15 cellular contexts compared by ENCODE assay signal in the genomic region with DNA sequence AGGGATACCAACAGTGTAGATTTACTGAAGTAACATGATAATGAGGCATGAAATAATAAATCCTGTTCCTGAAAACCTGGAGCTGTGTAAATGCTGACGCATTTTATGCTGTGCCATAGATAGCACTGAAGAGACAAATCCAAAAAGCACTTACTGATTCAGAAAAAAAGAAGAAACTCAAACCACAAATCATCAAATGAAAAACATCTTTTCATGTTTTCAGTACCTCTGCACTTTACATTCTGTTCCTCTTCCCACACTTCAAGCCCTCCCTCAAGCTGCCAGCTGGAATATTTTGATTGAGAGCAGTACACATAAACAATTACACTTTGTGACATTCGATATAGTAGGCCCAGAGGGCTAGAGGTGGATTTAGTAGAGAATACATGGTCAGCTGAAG.
DNase-seq lines count a peak whose midpoint lies in the region; ATAC-seq lines count a peak whose summit lies in the region.
"Had no signal": no experiment of that assay in that cellular context is flagged by ENCODE, and none has a peak within 500 bp of the region (broad histone marks: within the 10 kb centered on the region; RNA-seq: fewer than 3 reads in every experiment).

No MANE protein-coding gene starts in this region.

- no peak overlapping the region for H3K9ac ChIP-seq in GM23248

- peaks cover 41% of the 10 kb centered on the region for H3K36me3 ChIP-seq in GM23248 (ENCODE audit: low read depth)

- ATAC-seq in T-helper 17 cell (no peak), GM19328 (IDR thresholded peaks at IDR 0.05; ENCODE audit: unreplicated experiment) (no peak), HG03108 (IDR thresholded peaks at IDR 0.05; ENCODE audit: unreplicated experiment) (no peak)
- ATAC-seq: natural killer cell had no signal

- H3K9me2 ChIP-seq in GM23248 (ENCODE audit: insufficient read depth): no peaks in the 10 kb centered on the region; the same call in 1 of the 2 replicates

- no peak overlapping the region for H3K4me3 Mint-ChIP-seq in T-helper 17 cell
- H3K4me3 Mint-ChIP-seq: activated CD4-positive, alpha-beta T cell treated with anti-CD3 and anti-CD28 coated beads, Interleukin-2, amount 10 ng/mL, durations not matched to agents 24 days and 14 days; B cell; natural killer cell had no signal

- H3K4me3 ChIP-seq in GM23248: no peak overlapping the region
- H3K4me3 ChIP-seq: lung had no signal

- H3K9me3 ChIP-seq in GM23248 (ENCODE audit: low read depth) (no peaks in the 10 kb centered on the region), T-helper 17 cell (ENCODE audit: control insufficient read depth, low read length, poor library complexity, severe bottlenecking) (peaks cover 4% of the 10 kb centered on the region)

- no peak overlapping the region for H2AFZ ChIP-seq in GM23248

- no peak overlapping the region for H3K27ac Mint-ChIP-seq in T-helper 17 cell
- H3K27ac Mint-ChIP-seq: activated CD4-positive, alpha-beta T cell treated with anti-CD3 and anti-CD28 coated beads, Interleukin-2, amount 10 ng/mL, durations not matched to agents 24 days and 14 days; B cell; natural killer cell had no signal

- no peaks in the 10 kb centered on the region for H3K79me2 ChIP-seq in GM23248 (ENCODE audit: insufficient read depth)

- in situ Hi-C loops in GM23248 (cut with MboI): no loop called here

- peaks cover 79% of the 10 kb centered on the region for H3K4me1 ChIP-seq in GM23248 (ENCODE audit: insufficient read depth)

- H3K4me1 Mint-ChIP-seq in T-helper 17 cell: no peaks in the 10 kb centered on the region
- H3K4me1 Mint-ChIP-seq: activated CD4-positive, alpha-beta T cell treated with anti-CD3 and anti-CD28 coated beads, Interleukin-2, amount 10 ng/mL, durations not matched to agents 24 days and 14 days; B cell; natural killer cell had no signal

- peak overlapping the region; percentile 54 for H3K4me2 ChIP-seq in GM23248 (ENCODE audit: unreplicated experiment)

- H4K20me1 ChIP-seq in GM23248 (ENCODE audit: insufficient read depth): no peaks in the 10 kb centered on the region

- H3F3A ChIP-seq in GM23248 (ENCODE audit: insufficient read depth): peaks cover 57% of the 10 kb centered on the region

- H3K27ac ChIP-seq in GM23248: peak overlapping the region; percentile 55

- no peaks in the 10 kb centered on the region for H3K36me3 Mint-ChIP-seq in T-helper 17 cell (ENCODE audit: low read depth)
- H3K36me3 Mint-ChIP-seq: natural killer cell had no signal

- DNase-seq in GM23248 (peak; percentile 37), NCI-H187 (lab: John Stamatoyannopoulos, UW) (peak; percentile 40 to 43), amniotic epithelial cell (ENCODE audit: low read depth) (peak; percentile 83), myocyte (ENCODE audit: low read depth) (peak; percentile 22), T-helper 17 cell (no peak)
- no peak for DNase-seq in activated CD4-positive, alpha-beta T cell treated with anti-CD3 and anti-CD28 coated beads for 48 hours
- DNase-seq: activated CD4-positive, alpha-beta T cell treated with anti-CD3 and anti-CD28 coated beads, Interleukin-2, amount 10 ng/mL, durations not matched to agents 24 days and 14 days; activated naive CD4-positive, alpha-beta T cell treated with anti-CD3 and anti-CD28 coated beads, Interleukin-2, amount 50 U/mL, for 16 hours; caudate nucleus; natural killer cell; NCI-H2029 treated with DMSO at 0.1 percent for 48 hours had no signal

- no peaks in the 10 kb centered on the region for H3K27me3 Mint-ChIP-seq in T-helper 17 cell
- H3K27me3 Mint-ChIP-seq: activated CD4-positive, alpha-beta T cell treated with anti-CD3 and anti-CD28 coated beads, Interleukin-2, amount 10 ng/mL, durations not matched to agents 24 days and 14 days; B cell had no signal

- H3K27me3 ChIP-seq in GM23248 (replicated peaks; ENCODE audit: insufficient read depth): no peaks in the 10 kb centered on the region

- WGBS in GM23248 (ENCODE audit: low coverage in 1 of 2, low lambda C conversion rate in 2 of 2, missing lambda C conversion rate in 2 of 2), 2 experiments: 57 to 66% methylated on average over 2 of the region's 2 CpGs

Comparison
In these comparisons a context has a peak if more than half of its experiments do, and no peak if none do; other contexts are left out.
1. DNase-seq: peak in GM23248 (single experiment), NCI-H187 (2 of 2), amniotic epithelial cell (single experiment) and myocyte (single experiment); none in activated CD4-positive, alpha-beta T cell treated with anti-CD3 and anti-CD28 coated beads for 48 hours (single experiment) and T-helper 17 cell (0 of 3).